ENCODE assay signal across 1 cellular context in genomic region chr5:40834849-40835787, GRCh38.
TF ChIP-seq lines count a peak whose summit lies in the region.

Gene RPL37 (minus strand): TSS chr5:40835222. CDS start chr5:40835185, 37 bp downstream.

TF ChIP-seq in SK-N-SH, 30 proteins besides CTCF, POLR2A, EP300 and RAD21 (continued from another document):
- TF ChIP-seq POLR2AphosphoS5 (IDR thresholded peaks at IDR 0.05; ENCODE audit: low read depth, low read length) (peak; percentile 100), MAX (IDR thresholded peaks at IDR 0.05; ENCODE audit: low read depth) (peak; percentile 96), MEF2A (IDR thresholded peaks at IDR 0.05; ENCODE audit: borderline replicate concordance, low read depth) (no peak), PBX3 (IDR thresholded peaks at IDR 0.05) (0 out of 2 replicates have a peak, but pooled peaks have one; percentile 6), USF2 (IDR thresholded peaks at IDR 0.05; ENCODE audit: borderline replicate concordance, low read depth, low read length) (no peak), GATA2 (CRISPR knock-in tag; IDR thresholded peaks at IDR 0.05) (no peak)
